ENCODE assay signal across 13 cellular contexts in genomic region chr20:47468290-47469050, GRCh38. TPM values are rescaled to one million over a fixed set of nuclear protein-coding genes. Genes with fewer than 3 reads are reported as not detected.
A peak's percentile ranks its signal among the peaks of the same experiment; 100 is the strongest.
DNase-seq lines count a peak whose midpoint lies in the region; ATAC-seq lines count a peak whose summit lies in the region.
"Had no signal": no experiment of that assay in that cellular context is flagged by ENCODE, and none has a peak within 500 bp of the region (broad histone marks: within the 10 kb centered on the region; RNA-seq: fewer than 3 reads in every experiment).

No MANE protein-coding gene starts in this region.

- ATAC-seq in GM18873 (IDR thresholded peaks at IDR 0.05; ENCODE audit: low FRiP score, unreplicated experiment) (peak; percentile 52), HG02759 (IDR thresholded peaks at IDR 0.05; ENCODE audit: unreplicated experiment) (peak; percentile 81), naive B cell (ENCODE audit: low read depth in 2 of 2) (peak; percentile 90 to 91)
- ATAC-seq: left cardiac atrium had no signal

- H3K4me3 Mint-ChIP-seq in naive B cell = peak overlapping the region in 7 of 8 donors; percentile 40 to 84 (median 63)
- H3K4me3 Mint-ChIP-seq: T-helper 1 cell treated with Interleukin-12 subunit alpha and Interleukin-12 subunit beta and Interleukin-4 antibody, amounts not matched to agents 30 μg/mL and 1 μg/mL, for 36 hours had no signal

- no peaks in the 10 kb centered on the region for H3K9me3 Mint-ChIP-seq in naive B cell
- H3K9me3 Mint-ChIP-seq: T-helper 1 cell treated with Interleukin-12 subunit alpha and Interleukin-12 subunit beta and Interleukin-4 antibody, amounts not matched to agents 30 μg/mL and 1 μg/mL, for 36 hours had no signal

- H3K27ac Mint-ChIP-seq in naive B cell = peak overlapping the region; percentile 83 to 96 (median 93)
- H3K27ac Mint-ChIP-seq: T-helper 1 cell treated with Interleukin-12 subunit alpha and Interleukin-12 subunit beta and Interleukin-4 antibody, amounts not matched to agents 30 μg/mL and 1 μg/mL, for 36 hours had no signal

- H3K27me3 Mint-ChIP-seq in naive B cell = no peaks in the 10 kb centered on the region

- DNase-seq in NOMO-1 treated with dmso at 0.1 percent for 144 hours (lab: John Stamatoyannopoulos, UW; ENCODE audit: unreplicated experiment) = peak; percentile 24
- peak; percentile 75 for DNase-seq in naive B cell
- no peak for DNase-seq in cerebellum (ENCODE audit: low spot score)
- no peak for DNase-seq in DMS114 treated with DMSO at 0.1 percent for 48 hours (lab: John Stamatoyannopoulos, UW; ENCODE audit: unreplicated experiment)
- no peak for DNase-seq in NCI-H524 (lab: John Stamatoyannopoulos, UW)
- DNase-seq in NCI-H2171 treated with DMSO at 0.1 percent for 48 hours (lab: John Stamatoyannopoulos, UW) = no peak
- DNase-seq: activated gamma-delta T cell, left cardiac atrium, NCI-H187, testis had no signal

- no peaks in the 10 kb centered on the region for H3K36me3 Mint-ChIP-seq in naive B cell

- H3K4me1 Mint-ChIP-seq in naive B cell = peaks cover 28 to 60% (median 43%) of the 10 kb centered on the region in 3 donors

RNA-seq across cellular contexts. Expression of gene NCOA3, which starts 33.2 kb away (rescaled TPM):
- polyA plus RNA-seq in naive B cell (ENCODE audit: low read depth in 6 of 6) = 10 to 100 TPM; 22.7 to 70.9 (median 54.1) TPM
- total RNA-seq in cerebellum = 26.0 TPM

Comparison
In these comparisons a context has a peak if more than half of its experiments do, and no peak if none do; other contexts are left out.
1. DNase-seq: peak in NOMO-1 treated with dmso at 0.1 percent for 144 hours (single experiment) and naive B cell (single experiment); none in cerebellum (single experiment), DMS114 treated with DMSO at 0.1 percent for 48 hours (single experiment), NCI-H524 (0 of 2) and NCI-H2171 treated with DMSO at 0.1 percent for 48 hours (single experiment).
2. Peak in every context shown above with its lines, with median percentiles within 50 percentile points of each other: ATAC-seq.